In genomic region chr12:31815096-31815495, GRCh38 we compare ENCODE assay signal across 20 cellular contexts.
"Had no signal": no experiment of that assay in that cellular context is flagged by ENCODE, and none has a peak within 500 bp of the region (broad histone marks: within the 10 kb centered on the region; RNA-seq: fewer than 3 reads in every experiment).

No MANE protein-coding gene starts in this region.

- H3K4me3 ChIP-seq: esophagus muscularis mucosa, gastrocnemius medialis, heart right ventricle, left ventricle myocardium inferior, lower lobe of right lung, sigmoid colon, skin epidermis, testis, tibial nerve, upper lobe of right lung, vagina had no signal

- ATAC-seq: effector memory CD8-positive, alpha-beta T cell; gastrocnemius medialis; heart right ventricle; naive thymus-derived CD4-positive, alpha-beta T cell; stimulated activated naive B cell treated with anti-CD40 and anti-IgM and Interleukin-4, amounts not matched to agents 10 μg/mL and 1 μg/mL and 100 μg/mL, for 72 hours; stimulated activated naive CD8-positive, alpha-beta T cell treated with anti-CD3 and anti-CD28 coated beads, Interleukin-15, amount 100 ng/mL, for 72 hours; upper lobe of right lung had no signal

- H3K27ac ChIP-seq: epithelial cell of prostate, esophagus muscularis mucosa, gastrocnemius medialis, heart right ventricle, left ventricle myocardium inferior, lower lobe of right lung, sigmoid colon, skin epidermis, testis, tibial nerve, upper lobe of right lung, vagina had no signal

- H3K4me1 ChIP-seq: esophagus muscularis mucosa, gastrocnemius medialis, lower lobe of right lung, sigmoid colon, testis, tibial nerve, upper lobe of right lung, vagina had no signal

- H3K4me3 Mint-ChIP-seq: effector memory CD8-positive, alpha-beta T cell; nephron progenitor cell; stimulated activated naive B cell treated with anti-CD40 and anti-IgM and Interleukin-4, amounts not matched to agents 10 μg/mL and 1 μg/mL and 100 μg/mL, for 72 hours; stimulated activated naive CD8-positive, alpha-beta T cell treated with anti-CD3 and anti-CD28 coated beads, Interleukin-15, amount 100 ng/mL, for 72 hours had no signal

- H3K27me3 ChIP-seq: esophagus muscularis mucosa, gastrocnemius medialis, heart right ventricle, sigmoid colon, testis, tibial nerve, upper lobe of right lung, vagina had no signal

- H3K27me3 Mint-ChIP-seq: effector memory CD8-positive, alpha-beta T cell; naive thymus-derived CD4-positive, alpha-beta T cell; stimulated activated naive B cell treated with anti-CD40 and anti-IgM and Interleukin-4, amounts not matched to agents 10 μg/mL and 1 μg/mL and 100 μg/mL, for 72 hours; stimulated activated naive CD8-positive, alpha-beta T cell treated with anti-CD3 and anti-CD28 coated beads, Interleukin-15, amount 100 ng/mL, for 72 hours had no signal

- H3K36me3 Mint-ChIP-seq: stimulated activated naive B cell treated with anti-CD40 and anti-IgM and Interleukin-4, amounts not matched to agents 10 μg/mL and 1 μg/mL and 100 μg/mL, for 72 hours had no signal

- H3K9me3 ChIP-seq: esophagus muscularis mucosa, gastrocnemius medialis, lower lobe of right lung, sigmoid colon, testis, tibial nerve, upper lobe of right lung, vagina had no signal

- DNase-seq: effector memory CD8-positive, alpha-beta T cell; gastrocnemius medialis; heart right ventricle; left ventricle myocardium inferior; lower lobe of right lung; mesenchymal stem cell; naive thymus-derived CD4-positive, alpha-beta T cell; nephron progenitor cell; sigmoid colon; stimulated activated CD4-positive, alpha-beta T cell treated with anti-CD3 and anti-CD28 coated beads, Interleukin-2, amount 100 ng/mL, for 24 hours; stimulated activated CD4-positive, alpha-beta T cell treated with anti-CD3 and anti-CD28 coated beads, Interleukin-4, amount 100 ng/mL, for 4 hours; stimulated activated naive B cell treated with anti-CD40 and anti-IgM and Interleukin-4, amounts not matched to agents 10 μg/mL and 1 μg/mL and 100 μg/mL, for 72 hours; stimulated activated naive CD8-positive, alpha-beta T cell treated with anti-CD3 and anti-CD28 coated beads, Interleukin-15, amount 100 ng/mL, for 72 hours; testis; upper lobe of right lung had no signal

- H3K27ac Mint-ChIP-seq: nephron progenitor cell; stimulated activated naive B cell treated with anti-CD40 and anti-IgM and Interleukin-4, amounts not matched to agents 10 μg/mL and 1 μg/mL and 100 μg/mL, for 72 hours; stimulated activated naive CD8-positive, alpha-beta T cell treated with anti-CD3 and anti-CD28 coated beads, Interleukin-15, amount 100 ng/mL, for 72 hours had no signal

- H3K9me3 Mint-ChIP-seq: effector memory CD8-positive, alpha-beta T cell; nephron progenitor cell; stimulated activated naive CD8-positive, alpha-beta T cell treated with anti-CD3 and anti-CD28 coated beads, Interleukin-15, amount 100 ng/mL, for 72 hours had no signal

- H3K36me3 ChIP-seq: esophagus muscularis mucosa, gastrocnemius medialis, heart right ventricle, left ventricle myocardium inferior, lower lobe of right lung, sigmoid colon, tibial nerve, upper lobe of right lung, vagina had no signal
